In the genomic region with DNA sequence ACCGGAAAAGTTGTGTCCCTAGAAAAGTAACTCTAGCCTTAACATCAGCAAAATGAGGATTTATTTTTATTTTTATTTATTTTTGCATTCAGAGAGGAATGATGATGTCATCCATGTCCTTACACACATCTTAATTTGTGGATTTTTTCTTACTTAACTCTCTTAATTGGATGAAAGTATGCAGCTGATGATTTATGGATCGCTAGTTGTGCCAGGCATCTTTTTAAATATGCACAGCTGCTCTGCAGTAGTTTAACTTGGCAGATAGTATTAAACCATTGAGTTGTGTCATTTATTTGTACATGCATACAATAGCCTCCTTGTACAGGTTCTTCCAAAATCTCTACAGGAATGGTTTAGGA, we compare ENCODE assay signal across 16 cellular contexts. TPM values are rescaled to one million over a fixed set of nuclear protein-coding genes. Genes with fewer than 3 reads are reported as not detected.
DNase-seq lines count a peak whose midpoint lies in the region; ATAC-seq and TF ChIP-seq lines count a peak whose summit lies in the region.
"Had no signal": no experiment of that assay in that cellular context is flagged by ENCODE, and none has a peak within 500 bp of the region (broad histone marks: within the 10 kb centered on the region; RNA-seq: fewer than 3 reads in every experiment).

No MANE protein-coding gene starts in this region.

- no peak for TF ChIP-seq POLR2A in transverse colon (IDR thresholded peaks at IDR 0.05)

- H3F3A ChIP-seq in PC-3 (ENCODE audit: low read length, unreplicated experiment), result no peaks in the 10 kb centered on the region

- intact Hi-C loops in cardiac septum (cut with DNase I), result loop anchor here (2.0 kb wide), 1 partner anchor 38 kb away; no protein-coding TSS in a partner anchor
- intact Hi-C loops in PC-3 (cut with micrococcal nuclease), result no loop called here
- intact Hi-C loops in transverse colon (cut with DNase I; ENCODE audit: low total_unique reads), result no loop called here

- H3K79me2 ChIP-seq in PC-3 (ENCODE audit: low read length), result no peaks in the 10 kb centered on the region

- no peaks in the 10 kb centered on the region for H3K9me2 ChIP-seq in PC-3 (replicated peaks; ENCODE audit: low read length)

- no peak overlapping the region for H3K9ac ChIP-seq in PC-3 (ENCODE audit: low read length)

- in situ Hi-C loops in transverse colon (cut with MboI; ENCODE audit: low pct_ligation_motif_present in 1 of 4, low pct_unique_long_range_greater_than_20kb in 1 of 4, low sequenced_read_pairs in 3 of 4), result no loop called here

- no peaks in the 10 kb centered on the region for H4K20me1 ChIP-seq in PC-3 (ENCODE audit: low read length)

- peak; percentile 38; the same call in 1 of the 2 replicates for ATAC-seq in PC-3
- ATAC-seq: left colon had no signal

- H3K4me3 ChIP-seq in cardiac muscle cell, result no peak overlapping the region
- H3K4me3 ChIP-seq in PC-3 (ENCODE audit: low read length), result no peak overlapping the region
- H3K4me3 ChIP-seq in fibroblast of mammary gland (ENCODE audit: control insufficient read depth, low read depth, low read length), result no peak overlapping the region
- no peak overlapping the region for H3K4me3 ChIP-seq in transverse colon

- H3K27me3 ChIP-seq in cardiac muscle cell (no peaks in the 10 kb centered on the region), PC-3 (ENCODE audit: low read length) (no peaks in the 10 kb centered on the region), transverse colon (no peaks in the 10 kb centered on the region)
- H3K27me3 ChIP-seq: neutrophil had no signal

- H2AFZ ChIP-seq in PC-3 (ENCODE audit: low read length), result no peak overlapping the region

- H3K4me2 ChIP-seq in PC-3 (ENCODE audit: low read length), result no peak overlapping the region

- no TSS peak for BruUV-seq in PC-3 (replicated peaks; lab: Mats Ljungman, UMichigan)

- H3K9me3 ChIP-seq in cardiac muscle cell (ENCODE audit: low read depth), result no peaks in the 10 kb centered on the region
- H3K9me3 ChIP-seq in PC-3 (ENCODE audit: low read length), result no peaks in the 10 kb centered on the region
- H3K9me3 ChIP-seq in transverse colon, result no peaks in the 10 kb centered on the region
- H3K9me3 ChIP-seq: neutrophil had no signal

- DNase-seq in cardiac muscle cell (ENCODE audit: low read depth in 1 of 2, low spot score in 1 of 2), result no peak
- DNase-seq in cardiac septum (ENCODE audit: low spot score), result no peak
- DNase-seq in PC-3, result no peak
- DNase-seq in fibroblast of mammary gland (ENCODE audit: low read depth), result peak; percentile 81
- no peak for DNase-seq in transverse colon
- no peak for DNase-seq in GM19240 (ENCODE audit: insufficient read length, low spot score)
- no peak for DNase-seq in LoVo (ENCODE audit: low spot score)
- no peak for DNase-seq in AML-193 (lab: John Stamatoyannopoulos, UW)
- DNase-seq: activated CD4-positive, alpha-beta memory T cell treated with anti-CD3 and anti-CD28 coated beads for 36 hours; activated naive CD4-positive, alpha-beta T cell treated with anti-CD3 and anti-CD28 coated beads for 36 hours; GF-D8; stimulated activated CD4-positive, alpha-beta T cell treated with anti-CD3 and anti-CD28 coated beads, Interleukin-15, amount 100 ng/mL, for 24 hours; stimulated activated CD8-positive, alpha-beta memory T cell treated with anti-CD3 and anti-CD28 coated beads, Interleukin-4, amount 100 ng/mL, for 48 hours had no signal

- H3K27ac ChIP-seq in cardiac muscle cell, result peak overlapping the region; percentile 95
- no peak overlapping the region for H3K27ac ChIP-seq in PC-3 (ENCODE audit: low read length)
- peak overlapping the region in 3 of 4 donors; percentile 28 to 61 (median 52) for H3K27ac ChIP-seq in transverse colon
- H3K27ac ChIP-seq: neutrophil had no signal

- no peak for TF ChIP-seq CTCF in cardiac muscle cell (IDR thresholded peaks at IDR 0.05; ENCODE audit: low read depth, low read length)
- no peak for TF ChIP-seq CTCF in PC-3 (conservative IDR thresholded peaks at IDR 0.05; ENCODE audit: low read depth, low read length)
- no peak for TF ChIP-seq CTCF in fibroblast of mammary gland (conservative IDR thresholded peaks at IDR 0.05; ENCODE audit: control insufficient read depth, insufficient read depth, low read depth, low read length)
- TF ChIP-seq CTCF in transverse colon (IDR thresholded peaks at IDR 0.05), result no peak

- CTCF ChIA-PET in PC-3 (lab: Charles Lee), result no interaction called here

- 49 to 57% methylated on average over 2 of the region's 2 CpGs for WGBS in transverse colon (ENCODE audit: low coverage in 1 of 2), 2 donors

- TF ChIP-seq EP300 in transverse colon (IDR thresholded peaks at IDR 0.05; ENCODE audit: low read depth), result no peak

- H3K4me1 ChIP-seq in cardiac muscle cell (ENCODE audit: low read depth) (peaks cover 31% of the 10 kb centered on the region), PC-3 (ENCODE audit: insufficient read depth, low read length) (no peaks in the 10 kb centered on the region), transverse colon (peaks cover 0 to 6% (median 1%) of the 10 kb centered on the region in 4 donors)

- POLR2A ChIA-PET in PC-3 (lab: Charles Lee; ENCODE audit: unreplicated experiment), result no interaction called here

- H3K36me3 ChIP-seq in cardiac muscle cell (no peaks in the 10 kb centered on the region), PC-3 (ENCODE audit: low read depth, low read length) (no peaks in the 10 kb centered on the region), transverse colon (no peaks in the 10 kb centered on the region)
- H3K36me3 ChIP-seq: neutrophil had no signal

RNA-seq across cellular contexts. Expression of a gene that starts 49.6 kb away (rescaled TPM):
- total RNA-seq in cardiac muscle cell (0.04 and 0.12 TPM in 2 replicates), cardiac septum (1.1 TPM), PC-3 (2014; rRNA removed) (not detected in 2 replicates), transverse colon (1 to 10 TPM in 2 of 4 donors, under 1 TPM in 2; 0.32 to 1.4 (median 1.0) TPM)
- polyA plus RNA-seq in cardiac muscle cell, result 1.9 and 2.7 TPM in 2 replicates
- total RNA-seq: activated CD4-positive, alpha-beta memory T cell treated with anti-CD3 and anti-CD28 coated beads for 36 hours; activated naive CD4-positive, alpha-beta T cell treated with anti-CD3 and anti-CD28 coated beads for 36 hours; glomerular endothelial cell had no signal
